In the genomic region with DNA sequence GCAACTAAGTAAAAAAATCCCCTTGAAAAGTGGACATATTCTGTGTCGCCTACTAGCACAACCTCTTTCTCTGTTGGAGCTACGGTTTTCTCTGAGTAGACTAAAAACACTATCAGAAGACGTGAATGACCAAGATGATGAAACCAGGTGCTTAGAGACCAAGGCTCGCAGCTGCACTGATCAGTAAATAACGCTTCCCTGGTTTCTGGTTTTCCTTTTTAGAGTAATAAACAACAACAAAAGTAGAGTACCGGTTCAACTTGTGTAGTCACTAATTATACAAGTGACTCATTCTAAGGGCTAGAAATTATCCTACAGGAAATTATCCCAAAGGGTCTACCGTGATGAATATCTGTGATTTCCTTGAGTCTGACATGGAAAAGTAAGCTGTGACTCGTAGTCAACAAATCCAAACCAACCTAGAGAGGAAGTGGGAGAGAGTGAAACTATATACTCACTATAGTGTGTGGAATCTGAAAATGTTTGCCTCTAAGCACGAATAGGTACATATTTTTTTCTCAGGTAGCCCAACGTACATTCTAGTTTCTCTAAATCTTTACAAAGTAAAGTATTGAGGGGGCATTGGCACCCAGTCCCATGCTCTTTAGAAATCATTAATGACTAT, we compare ENCODE assay signal across 9 cellular contexts. TPM values are rescaled to one million over a fixed set of nuclear protein-coding genes. Genes with fewer than 3 reads are reported as not detected.
DNase-seq lines count a peak whose midpoint lies in the region; ATAC-seq, FAIRE-seq and TF ChIP-seq lines count a peak whose summit lies in the region.
"Had no signal": no experiment of that assay in that cellular context is flagged by ENCODE, and none has a peak within 500 bp of the region (broad histone marks: within the 10 kb centered on the region; RNA-seq: fewer than 3 reads in every experiment).

No MANE protein-coding gene starts in this region.

- peak overlapping the region; percentile 54 for H3K9ac ChIP-seq in GM12878 (ENCODE audit: control insufficient read depth, insufficient read depth, low read length)

- TF ChIP-seq RAD21 in GM12878 (IDR thresholded peaks at IDR 0.05; ENCODE audit: insufficient read depth, low read depth, low read length): no peak

- peaks cover 50% of the 10 kb centered on the region for H3K4me1 Mint-ChIP-seq in activated T-cell treated with anti-CD3 and anti-CD28 coated beads, Interleukin-2, amount 50 U/mL, for 4 hours (ENCODE audit: low read depth)

- WGBS in GM12878 (ENCODE audit: insufficient coverage, insufficient replicate concordance, low lambda C conversion rate, missing lambda C conversion rate): under 1% methylated on average over 10 of the region's 10 CpGs

- H3K27ac ChIP-seq in GM12878 (ENCODE audit: control insufficient read depth, insufficient read depth): peak overlapping the region; percentile 69

- H3K9me3 ChIP-seq in GM12878 (replicated peaks; ENCODE audit: control insufficient read depth, insufficient read depth, low read length): no peaks in the 10 kb centered on the region

- in situ Hi-C loops in GM12878 (cut with MboI): loop anchor here (25.0 kb wide), 1 partner anchor 1193 kb away; no protein-coding TSS in a partner anchor

- SMC1A ChIA-PET in GM12878 (lab: Charles Lee; ENCODE audit: uncharacterized antibody, unreplicated experiment): interaction anchor here (1.0 to 15.4 kb wide), 8 partner anchors 8 to 89 kb away, joined by 3 to 258 read pairs (median 4); a partner anchor contains a TSS

- H3K36me3 ChIP-seq in GM12878 (ENCODE audit: control insufficient read depth in 2 of 2, insufficient read depth in 2 of 2, low read length in 1 of 2): peaks cover 0 to 9% of the 10 kb centered on the region in 2 experiments; a peak in 2 of 4 replicates

- no TSS peak for BruUV-seq in GM12878 (replicated peaks; lab: Mats Ljungman, UMichigan)

- CTCF ChIA-PET in GM12878 (lab: Yijun Ruan, JAX): interaction anchor here (1.3 to 4.0 kb wide), 6 partner anchors 9 to 89 kb away, joined by 3 to 26 read pairs (median 8); a partner anchor contains a TSS

- no peak overlapping the region for H2AFZ ChIP-seq in GM12878 (ENCODE audit: control insufficient read depth, low read depth, low read length)

- POLR2A ChIA-PET in GM12878 (lab: Charles Lee): interaction anchor here (0.6 to 3.3 kb wide), 8 partner anchors 10 to 106 kb away, joined by 3 to 36 read pairs (median 5); a partner anchor contains a TSS

- peaks cover 75% of the 10 kb centered on the region for H3K4me1 ChIP-seq in GM12878 (ENCODE audit: control insufficient read depth, insufficient read depth, low read length)

- H3K79me2 ChIP-seq in GM12878 (ENCODE audit: control insufficient read depth, insufficient read depth, low read length): peaks cover 97% of the 10 kb centered on the region

- intact Hi-C loops in GM12878 (cut with micrococcal nuclease; ENCODE audit: unreplicated experiment): loop anchor here (10.0 kb wide), 1 partner anchor 1129 kb away; no protein-coding TSS in a partner anchor

- no peaks in the 10 kb centered on the region for H4K20me1 ChIP-seq in GM12878 (ENCODE audit: control insufficient read depth, insufficient read depth)

- H3K4me3 Mint-ChIP-seq in activated T-cell treated with anti-CD3 and anti-CD28 coated beads, Interleukin-2, amount 50 U/mL, for 4 hours: no peak overlapping the region

- no peaks in the 10 kb centered on the region for H3K9me3 Mint-ChIP-seq in activated T-cell treated with anti-CD3 and anti-CD28 coated beads, Interleukin-2, amount 50 U/mL, for 4 hours

- peak; percentile 37 for ATAC-seq in GM18499 (IDR thresholded peaks at IDR 0.05; ENCODE audit: insufficient read depth, unreplicated experiment)
- peak; percentile 61 for ATAC-seq in GM21515 (IDR thresholded peaks at IDR 0.05; ENCODE audit: unreplicated experiment)
- ATAC-seq in HG03342 (IDR thresholded peaks at IDR 0.05; ENCODE audit: unreplicated experiment): peak; percentile 56
- peak; percentile 59 for ATAC-seq in GM12878
- ATAC-seq in activated T-cell treated with anti-CD3 and anti-CD28 coated beads, Interleukin-2, amount 50 U/mL, for 4 hours: no peak

- peak in 1 of 2 experiments; percentile 54; a peak in 3 of 4 replicates for TF ChIP-seq EP300 in GM12878 (IDR thresholded peaks at IDR 0.05; ENCODE audit: borderline replicate concordance in 1 of 2, control insufficient read depth in 1 of 2, low read depth in 2 of 2, low read length in 2 of 2)

- DNase-seq in GM12878 (ENCODE audit: low read depth, low spot score): no peak
- DNase-seq in SK-N-DZ (ENCODE audit: low spot score): no peak
- no peak for DNase-seq in nucleus accumbens (lab: John Stamatoyannopoulos, UW)
- no peak for DNase-seq in activated T-cell treated with anti-CD3 and anti-CD28 coated beads, Interleukin-2, amount 50 U/mL, for 4 hours
- no peak for DNase-seq in activated naive CD4-positive, alpha-beta T cell treated with Interleukin-2 at 50 U/mL for 16 hours
- DNase-seq: NCI-H187 had no signal

- peak; percentile 13 for FAIRE-seq in GM12878 (lab: Jason Lieb, UNC)

- RAD21 ChIA-PET in GM12878 (lab: Charles Lee; ENCODE audit: unreplicated experiment): interaction anchor here (1.1 to 15.9 kb wide), 5 partner anchors 9 to 105 kb away, joined by 3 to 222 read pairs (median 4); a partner anchor contains a TSS

- peak overlapping the region; percentile 42 for H3K4me3 ChIP-seq in GM12878

- TF ChIP-seq CTCF in GM12878 (IDR thresholded peaks at IDR 0.05 in 2 of 3, conservative IDR thresholded peaks at IDR 0.05 in 1 of 3; ENCODE audit: control insufficient read depth in 2 of 3, extremely low read depth in 1 of 3, insufficient read depth in 1 of 3, low read depth in 3 of 3, low read length in 3 of 3): no peak

- no peaks in the 10 kb centered on the region for H3K36me3 Mint-ChIP-seq in activated T-cell treated with anti-CD3 and anti-CD28 coated beads, Interleukin-2, amount 50 U/mL, for 4 hours (ENCODE audit: insufficient read depth)

- peaks cover 4% of the 10 kb centered on the region for H3K27me3 Mint-ChIP-seq in activated T-cell treated with anti-CD3 and anti-CD28 coated beads, Interleukin-2, amount 50 U/mL, for 4 hours (ENCODE audit: low read depth)

- no peaks in the 10 kb centered on the region for H3K27me3 ChIP-seq in GM12878 (replicated peaks in 1 of 2; ENCODE audit: control insufficient read depth in 2 of 2, insufficient read depth in 2 of 2, low read length in 1 of 2)

- H3K4me2 ChIP-seq in GM12878 (ENCODE audit: control insufficient read depth, insufficient read depth): peak overlapping the region; percentile 62

- TF ChIP-seq POLR2A in GM12878 (IDR thresholded peaks at IDR 0.05; ENCODE audit: low read depth, low read length): peak; percentile 50

TF ChIP-seq in GM12878, 131 proteins besides CTCF, POLR2A, EP300 and RAD21 (continues in another document):
- TF ChIP-seq YBX1 (IDR thresholded peaks at IDR 0.05): no peak
- no peak for TF ChIP-seq JUND (IDR thresholded peaks at IDR 0.05; ENCODE audit: low read depth, low read length)
- no peak for TF ChIP-seq ZBED1 (IDR thresholded peaks at IDR 0.05; ENCODE audit: borderline replicate concordance)
- TF ChIP-seq RB1 (IDR thresholded peaks at IDR 0.05; ENCODE audit: borderline replicate concordance): no peak
- no peak for TF ChIP-seq RAD51 (IDR thresholded peaks at IDR 0.05)
- 0 out of 2 replicates have a peak, but pooled peaks have one; percentile 33 for TF ChIP-seq ASH2L (IDR thresholded peaks at IDR 0.05; ENCODE audit: borderline replicate concordance, low read depth)

RNA-seq across cellular contexts. Expression of a gene that starts 17.8 kb away (rescaled TPM):
- 228 and 235 TPM in 2 replicates for total RNA-seq in GM12878 (2013; cell fraction: nucleolus; rRNA removed)
- total RNA-seq in GM12878 (2014; rRNA removed) (106 and 107 TPM in 2 replicates), GM12878 (2014; rRNA removed; fragmentation: Illumina TruSeq; extraction: Trizol) (88.8 and 91.2 TPM in 2 replicates), GM12878 (2021) (61.7 and 64.5 TPM in 2 replicates)
- 104 TPM for polyA plus RNA-seq in GM12878 (2011; ENCODE audit: low read depth)
- polyA plus RNA-seq in GM12878 (2011; rRNA removed) (42.2 and 46.6 TPM in 2 replicates), GM12878 (2014; fragmentation: Illumina TruSeq; extraction: Trizol) (72.9 and 79.7 TPM in 2 replicates), GM12878 (2014; fragmentation: Nextera tagmentation; extraction: Ambion mirVana) (10 to 100 TPM; 31.6 to 40.2 TPM), GM12878 (2014; rRNA removed) (74.4 and 77.6 TPM in 2 replicates), GM12878 (2016; fragmentation: Nextera tagmentation; extraction: Ambion mirVana) (10 to 100 TPM; 64.4 to 65.1 TPM)
- polyA plus RNA-seq in GM12878 (2011; cell fraction: cytosol; rRNA removed): 30.6 and 42.1 TPM in 2 replicates
- 41.1 and 62.6 TPM in 2 replicates for polyA plus RNA-seq in GM12878 (2011; cell fraction: nucleus; rRNA removed)
- polyA plus RNA-seq in GM12878 (2012): 105 and 110 TPM in 2 replicates
- 51.7 and 81.6 TPM in 2 replicates for polyA minus RNA-seq in GM12878 (2011; rRNA and poly(A)+ RNA removed)
- polyA minus RNA-seq in GM12878 (2011; cell fraction: cytosol; rRNA and poly(A)+ RNA removed): 16.2 and 16.8 TPM in 2 replicates
- polyA minus RNA-seq in GM12878 (2011; cell fraction: nucleus; rRNA and poly(A)+ RNA removed): 30.9 and 34.6 TPM in 2 replicates
- polyA plus RNA-seq in SK-N-DZ (2014; cell fraction: cytosol; rRNA removed): not detected in 2 replicates
- polyA plus RNA-seq in SK-N-DZ (2014; cell fraction: nucleus; rRNA removed): not detected in 2 replicates
- 1 to 10 TPM; 2.4 to 4.1 (median 2.8) TPM for total RNA-seq in activated T-cell treated with anti-CD3 and anti-CD28 coated beads, Interleukin-2, amount 50 U/mL, for 4 hours

Comparison
In these comparisons a context has a peak if more than half of its experiments do, and no peak if none do; other contexts are left out.
1. ATAC-seq: peak in GM18499 (single experiment), GM21515 (single experiment), HG03342 (single experiment) and GM12878 (single experiment); none in activated T-cell treated with anti-CD3 and anti-CD28 coated beads, Interleukin-2, amount 50 U/mL, for 4 hours (0 of 2).
2. RNA of a gene that starts 17.8 kb away (total RNA-seq): 61.7 to 235 TPM in GM12878; 2.4 to 4.1 TPM in activated T-cell treated with anti-CD3 and anti-CD28 coated beads, Interleukin-2, amount 50 U/mL, for 4 hours; every median in the first group is over 10 times any median in the second.